ENCODE assay signal across 21 cellular contexts in the genomic region with DNA sequence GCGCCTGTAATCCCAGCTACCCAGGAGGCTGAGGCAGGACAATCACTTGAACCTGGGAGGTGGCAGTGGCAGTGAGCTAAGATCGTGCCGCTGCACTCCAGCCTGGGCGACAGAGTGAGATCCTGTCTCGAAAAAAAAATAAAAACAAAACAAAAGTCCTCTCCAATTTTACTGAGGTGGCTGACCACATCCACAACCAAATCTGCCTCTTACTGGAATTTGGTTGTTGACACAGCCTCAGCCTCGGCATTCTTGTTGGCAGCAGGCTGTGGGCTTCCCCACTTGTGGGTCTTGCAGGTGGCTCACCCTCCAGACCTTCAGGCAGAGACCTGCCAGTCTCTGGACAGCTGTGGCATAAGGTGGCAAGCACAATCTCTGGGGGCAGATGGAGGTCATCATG. TPM values are rescaled to one million over a fixed set of nuclear protein-coding genes. Genes with fewer than 3 reads are reported as not detected.
DNase-seq lines count a peak whose midpoint lies in the region; ATAC-seq lines count a peak whose summit lies in the region.
"Had no signal": no experiment of that assay in that cellular context is flagged by ENCODE, and none has a peak within 500 bp of the region (broad histone marks: within the 10 kb centered on the region; RNA-seq: fewer than 3 reads in every experiment).

No MANE protein-coding gene starts in this region.

- no peak for ATAC-seq in activated naive CD4-positive, alpha-beta T cell treated with anti-CD3 and anti-CD28 coated beads, Interleukin-2, amount 50 U/mL, for 72 hours
- ATAC-seq: A549, GM12878, GM23338, HCT116 had no signal

- DNase-seq in Daoy (ENCODE audit: low read depth): peak; percentile 28
- peak; percentile 61 for DNase-seq in M059J (ENCODE audit: low read depth)
- peak; percentile 70 for DNase-seq in astrocyte of the hippocampus (ENCODE audit: low read depth, low spot score)
- DNase-seq in renal cortical epithelial cell (ENCODE audit: low read depth): peak; percentile 9
- no peak for DNase-seq in KG1 (lab: John Stamatoyannopoulos, UW)
- no peak for DNase-seq in activated naive CD4-positive, alpha-beta T cell treated with anti-CD3 and anti-CD28 coated beads, Interleukin-2, amount 50 U/mL, for 72 hours (ENCODE audit: low spot score in 2 of 2)
- DNase-seq in NCI-H1105 (lab: John Stamatoyannopoulos, UW): no peak
- DNase-seq: CD4-positive, alpha-beta T cell; DMS153; EL; Karpas-422; MM.1S; NCI-H1092 treated with DMSO at 0.1 percent for 48 hours; NCI-H2081 treated with DMSO at 0.1 percent for 48 hours; NCI-H446 treated with DMSO at 0.1 percent for 48 hours; Peyer's patch; SIG-M5 had no signal

- H3K9me3 Mint-ChIP-seq in activated naive CD4-positive, alpha-beta T cell treated with anti-CD3 and anti-CD28 coated beads, Interleukin-2, amount 50 U/mL, for 72 hours: no peaks in the 10 kb centered on the region
- H3K9me3 Mint-ChIP-seq: CD4-positive, alpha-beta T cell; GM23338 had no signal

- no peak overlapping the region for H3K27ac Mint-ChIP-seq in activated naive CD4-positive, alpha-beta T cell treated with anti-CD3 and anti-CD28 coated beads, Interleukin-2, amount 50 U/mL, for 72 hours
- H3K27ac Mint-ChIP-seq: CD4-positive, alpha-beta T cell; GM23338 had no signal

- no peaks in the 10 kb centered on the region for H3K36me3 Mint-ChIP-seq in activated naive CD4-positive, alpha-beta T cell treated with anti-CD3 and anti-CD28 coated beads, Interleukin-2, amount 50 U/mL, for 72 hours

RNA-seq across cellular contexts. Expression of gene B4GALNT2, which starts 15.6 kb away (rescaled TPM):
- 0.51 and 0.63 TPM in 2 replicates for total RNA-seq in Daoy (2014; rRNA removed; shearing (Covaris generic))
- total RNA-seq in M059J (2014; rRNA removed; shearing (Covaris generic)): not detected in 2 replicates
- total RNA-seq in renal cortical epithelial cell: 1.2 and 2.2 TPM in 2 replicates
- total RNA-seq in activated naive CD4-positive, alpha-beta T cell treated with anti-CD3 and anti-CD28 coated beads, Interleukin-2, amount 50 U/mL, for 72 hours: under 1 TPM in 1 of 2 donors, not detected in 1; 0.02 TPM
- total RNA-seq: GM12878, GM23338 had no signal

Comparison
In these comparisons a context has a peak if more than half of its experiments do, and no peak if none do; other contexts are left out.
1. DNase-seq: peak in Daoy (single experiment), M059J (single experiment), astrocyte of the hippocampus (single experiment) and renal cortical epithelial cell (single experiment); none in KG1 (single experiment), activated naive CD4-positive, alpha-beta T cell treated with anti-CD3 and anti-CD28 coated beads, Interleukin-2, amount 50 U/mL, for 72 hours (0 of 2) and NCI-H1105 (single experiment).